Comparison of ENCODE assay signal across 8 cellular contexts in the genomic region with DNA sequence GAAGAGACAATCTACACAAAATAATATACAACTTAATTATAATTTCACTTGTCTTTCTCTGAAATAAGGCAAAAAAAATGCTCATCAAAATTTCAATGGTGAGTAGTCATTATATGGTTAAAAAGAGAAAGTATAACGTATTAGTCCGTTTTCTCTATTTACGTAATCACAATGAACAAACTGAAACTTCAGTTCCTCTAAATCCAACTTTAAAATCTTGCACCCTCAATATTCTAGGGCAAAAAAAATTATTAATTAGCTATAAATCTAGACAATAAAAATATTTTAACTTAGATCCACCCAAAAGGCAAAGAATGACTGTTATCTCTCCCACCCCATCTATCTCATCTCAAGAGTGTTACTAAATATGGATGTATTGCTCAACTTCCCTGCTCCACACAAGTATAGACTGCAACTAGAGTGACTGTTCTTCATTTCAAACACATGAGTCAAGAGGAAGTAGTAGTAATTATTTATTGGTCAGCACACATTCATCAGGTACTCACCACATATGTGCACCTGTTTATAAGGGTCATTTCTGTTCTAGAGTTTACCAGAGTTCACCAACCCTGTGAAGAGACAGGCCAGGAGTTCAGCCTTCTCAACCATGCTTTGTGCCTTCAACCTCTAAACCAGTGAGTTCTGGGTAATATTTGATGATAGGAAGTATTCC. TPM values are rescaled to one million over a fixed set of nuclear protein-coding genes. Genes with fewer than 3 reads are reported as not detected.
A peak's percentile ranks its signal among the peaks of the same experiment; 100 is the strongest.
DNase-seq lines count a peak whose midpoint lies in the region; ATAC-seq and TF ChIP-seq lines count a peak whose summit lies in the region.

No MANE protein-coding gene starts in this region.

- no peaks in the 10 kb centered on the region for H3K36me3 Mint-ChIP-seq in glutamatergic neuron (ENCODE audit: unreplicated experiment)

- no peaks in the 10 kb centered on the region for H3K9me3 ChIP-seq in hepatocyte (ENCODE audit: low read depth)

- H3K4me1 Mint-ChIP-seq in glutamatergic neuron (ENCODE audit: low read depth, unreplicated experiment) = no peaks in the 10 kb centered on the region

- H3K4me1 ChIP-seq in hepatocyte (ENCODE audit: insufficient read depth) = peaks cover 15% of the 10 kb centered on the region

- 47% methylated on average over 3 of the region's 3 CpGs for WGBS in hepatocyte (ENCODE audit: low lambda C conversion rate, missing lambda C conversion rate)

- H3K9me2 ChIP-seq in hepatocyte (replicated peaks; ENCODE audit: insufficient read depth) = no peaks in the 10 kb centered on the region

- no peak overlapping the region for H2AFZ ChIP-seq in hepatocyte

- H3K4me2 ChIP-seq in hepatocyte = peak overlapping the region; percentile 38

- no peaks in the 10 kb centered on the region for H3K27me3 ChIP-seq in hepatocyte

- peaks cover 77% of the 10 kb centered on the region for H3K79me2 ChIP-seq in hepatocyte

- no peaks in the 10 kb centered on the region for H3K36me3 ChIP-seq in hepatocyte (replicated peaks; ENCODE audit: insufficient read depth, low read depth)

- H3K9me3 Mint-ChIP-seq in glutamatergic neuron (ENCODE audit: unreplicated experiment) = no peaks in the 10 kb centered on the region

- peak overlapping the region; percentile 42 for H3K4me3 ChIP-seq in WI38 (ENCODE audit: low read depth, low read length)
- no peak overlapping the region for H3K4me3 ChIP-seq in hepatocyte

- H3K4me3 Mint-ChIP-seq in glutamatergic neuron (ENCODE audit: unreplicated experiment) = no peak overlapping the region

- H3K27ac Mint-ChIP-seq in glutamatergic neuron (ENCODE audit: unreplicated experiment) = no peak overlapping the region

- no peaks in the 10 kb centered on the region for H3K27me3 Mint-ChIP-seq in glutamatergic neuron (ENCODE audit: unreplicated experiment)

- peak; percentile 65 for ATAC-seq in GM18870 (IDR thresholded peaks at IDR 0.05; ENCODE audit: unreplicated experiment)

- no peaks in the 10 kb centered on the region for H4K20me1 ChIP-seq in hepatocyte (ENCODE audit: insufficient read depth, poor library complexity, severe bottlenecking)

- TF ChIP-seq CTCF in WI38 (IDR thresholded peaks at IDR 0.05; ENCODE audit: low read depth, low read length) = no peak
- TF ChIP-seq CTCF in hepatocyte (IDR thresholded peaks at IDR 0.05; ENCODE audit: poor library complexity) = no peak
- TF ChIP-seq CTCF in glutamatergic neuron (IDR thresholded peaks at IDR 0.05; ENCODE audit: partially characterized antibody, unreplicated experiment) = no peak

- DNase-seq in HuH-7.5 (ENCODE audit: low spot score) (peak; percentile 23), hepatocyte (ENCODE audit: low spot score) (peak; percentile 58), NCI-H524 treated with DMSO at 0.1 percent for 48 hours (lab: John Stamatoyannopoulos, UW) (no peak), NCI-H1417 (lab: John Stamatoyannopoulos, UW) (no peak), glutamatergic neuron (no peak), NCI-H1930 (lab: John Stamatoyannopoulos, UW) (no peak)

- peak overlapping the region; percentile 85 for H3K27ac ChIP-seq in hepatocyte

RNA-seq across cellular contexts. Expression of gene STK39, which starts 36.4 kb away (rescaled TPM):
- total RNA-seq in hepatocyte (35.4 and 39.4 TPM in 2 replicates), glutamatergic neuron (ENCODE audit: unreplicated experiment) (35.9 TPM)
- polyA plus RNA-seq in hepatocyte = 26.5 and 26.9 TPM in 2 replicates

Comparison
In these comparisons a context has a peak if more than half of its experiments do, and no peak if none do; other contexts are left out.
1. DNase-seq: peak in HuH-7.5 (single experiment) and hepatocyte (single experiment); none in NCI-H524 treated with DMSO at 0.1 percent for 48 hours (single experiment), NCI-H1417 (0 of 3), glutamatergic neuron (single experiment) and NCI-H1930 (0 of 2).